1 cellular context compared by ENCODE assay signal in genomic region chrX:124373348-124373747, GRCh38.
TF ChIP-seq lines count a peak whose summit lies in the region.

No MANE protein-coding gene starts in this region.

TF ChIP-seq in K562, 482 proteins besides CTCF, POLR2A, EP300 and RAD21:
- TF ChIP-seq ZNF280A (IDR thresholded peaks at IDR 0.05; ENCODE audit: low read depth, partially characterized antibody) (no peak), CBFA2T3 (IDR thresholded peaks at IDR 0.05) (peak; percentile 54), ZNF384 (IDR thresholded peaks at IDR 0.05; ENCODE audit: low read depth, low read length) (peak; percentile 75), NFE2 (IDR thresholded peaks at IDR 0.05; ENCODE audit: low read depth) (0 out of 2 replicates have a peak, but pooled peaks have one; percentile 34), CHCHD3 (CRISPR knock-in tag; IDR thresholded peaks at IDR 0.05) (no peak), MEIS2 (IDR thresholded peaks at IDR 0.05; ENCODE audit: partially characterized antibody) (peak; percentile 41), C11orf30 (IDR thresholded peaks at IDR 0.05; ENCODE audit: low read depth) (peak; percentile 46; the same call in 1 of the 2 replicates), SMARCA4 (IDR thresholded peaks at IDR 0.05) (peak; percentile 18; the same call in 1 of the 2 replicates), MAFK (IDR thresholded peaks at IDR 0.05; ENCODE audit: low read length) (peak; percentile 21; the same call in 1 of the 2 replicates), MLLT1 (IDR thresholded peaks at IDR 0.05) (no peak), TAL1 (IDR thresholded peaks at IDR 0.05) (peak; percentile 21; the same call in 1 of the 2 replicates), MAFG (tag; conservative IDR thresholded peaks at IDR 0.05) (peak; percentile 47), ARID1B (IDR thresholded peaks at IDR 0.05) (peak; percentile 53), CBFA2T2 (conservative IDR thresholded peaks at IDR 0.05) (peak; percentile 31; the same call in 1 of the 2 replicates), USF2 (CRISPR knock-in tag; IDR thresholded peaks at IDR 0.05) (no peak), ZNF316 (IDR thresholded peaks at IDR 0.05) (peak; percentile 78), KLF13 (tag; IDR thresholded peaks at IDR 0.05; ENCODE audit: borderline replicate concordance, low read depth) (no peak), TEAD4 (IDR thresholded peaks at IDR 0.05; ENCODE audit: low read length) (0 out of 2 replicates have a peak, but pooled peaks have one; percentile 10), TEAD4 (CRISPR knock-in tag; IDR thresholded peaks at IDR 0.05; ENCODE audit: borderline replicate concordance) (no peak), DPF2 (IDR thresholded peaks at IDR 0.05) (peak; percentile 31; the same call in 1 of the 2 replicates)
